In genomic region chr2:22406625-22407024, GRCh38 we compare ENCODE assay signal across 24 cellular contexts.
"Had no signal": no experiment of that assay in that cellular context is flagged by ENCODE, and none has a peak within 500 bp of the region (broad histone marks: within the 10 kb centered on the region; RNA-seq: fewer than 3 reads in every experiment).

No MANE protein-coding gene starts in this region.

- H3K9me3 ChIP-seq: breast epithelium, neutrophil, ovary, right lobe of liver, testis, transverse colon, vagina had no signal

- DNase-seq: activated CD4-positive, alpha-beta memory T cell treated with anti-CD3 and anti-CD28 coated beads for 36 hours; activated CD4-positive, alpha-beta T cell treated with anti-CD3 and anti-CD28 coated beads for 48 hours; activated naive CD4-positive, alpha-beta T cell; activated T-cell treated with anti-CD3 and anti-CD28 coated beads, Interleukin-2, amount 50 U/mL, for 4 hours; central memory CD4-positive, alpha-beta T cell; head of caudate nucleus; hippocampal formation; left colon; naive B cell; nephron progenitor cell; ovary; right lobe of liver; stimulated activated CD4-positive, alpha-beta T cell treated with anti-CD3 and anti-CD28 coated beads, Interleukin-2, amount 100 ng/mL, for 48 hours; stimulated activated naive CD8-positive, alpha-beta T cell treated with anti-CD3 and anti-CD28 coated beads, Interleukin-15, Interleukin-2, amounts not matched to agents 100 U/mL and 50 U/mL, for 24 hours; testis; transverse colon had no signal

- H3K36me3 ChIP-seq: breast epithelium, neutrophil, ovary, right lobe of liver, transverse colon, vagina had no signal

- H3K4me3 ChIP-seq: breast epithelium, ovary, right lobe of liver, testis, transverse colon, vagina had no signal

- FAIRE-seq: endothelial cell of umbilical vein, keratinocyte, TTC549 had no signal

- ATAC-seq: activated naive CD4-positive, alpha-beta T cell treated with anti-CD3 and anti-CD28 coated beads, Interleukin-2, amount 50 U/mL, for 72 hours; activated T-cell treated with anti-CD3 and anti-CD28 coated beads, Interleukin-2, amount 50 U/mL, for 4 hours; left colon; right lobe of liver; stimulated activated naive CD8-positive, alpha-beta T cell treated with anti-CD3 and anti-CD28 coated beads, Interleukin-15, Interleukin-2, amounts not matched to agents 100 U/mL and 50 U/mL, for 24 hours had no signal

- H3K27ac ChIP-seq: breast epithelium, neutrophil, ovary, right lobe of liver, testis, transverse colon, vagina, VCaP had no signal

- H3K27me3 ChIP-seq: breast epithelium, neutrophil, ovary, right lobe of liver, testis, transverse colon, vagina had no signal

- H3K4me1 ChIP-seq: right lobe of liver, testis, transverse colon, vagina had no signal
